ENCODE assay signal across 8 cellular contexts in genomic region chr14:21103165-21103709, GRCh38. TPM values are rescaled to one million over a fixed set of nuclear protein-coding genes. Genes with fewer than 3 reads are reported as not detected.
DNase-seq lines count a peak whose midpoint lies in the region; ATAC-seq and TF ChIP-seq lines count a peak whose summit lies in the region.

No MANE protein-coding gene starts in this region.

- intact Hi-C loops in posterior cingulate gyrus (cut with DNase I), result loop anchor here (5.0 kb wide), 1 partner anchor 421 kb away; the partner anchor contains the start of gene RNASE4

- H3K36me3 ChIP-seq in SK-N-MC (ENCODE audit: insufficient read depth, low read length) (no peaks in the 10 kb centered on the region), gastroesophageal sphincter (no peaks in the 10 kb centered on the region)

- no peak for TF ChIP-seq EP300 in gastroesophageal sphincter (IDR thresholded peaks at IDR 0.05)

- no peaks in the 10 kb centered on the region for H3K36me3 Mint-ChIP-seq in stimulated activated naive B cell treated with anti-CD40 and anti-IgM and Interleukin-4, amounts not matched to agents 10 μg/mL and 1 μg/mL and 100 μg/mL, for 72 hours

- peak; percentile 74 for DNase-seq in SIG-M5 (lab: John Stamatoyannopoulos, UW)
- DNase-seq in SIG-M5 treated with dmso at 0.1 percent for 504 hours (lab: John Stamatoyannopoulos, UW; ENCODE audit: unreplicated experiment), result no peak
- no peak for DNase-seq in SK-N-MC (ENCODE audit: low read depth, low spot score)
- no peak for DNase-seq in stimulated activated naive B cell treated with anti-CD40 and anti-IgM and Interleukin-4, amounts not matched to agents 10 μg/mL and 1 μg/mL and 100 μg/mL, for 72 hours
- no peak for DNase-seq in RPMI8226
- no peak for DNase-seq in posterior cingulate gyrus
- DNase-seq in GM19238 (ENCODE audit: insufficient read length, low spot score), result no peak

- H3K4me3 ChIP-seq in SK-N-MC, result peak overlapping the region; percentile 86
- peak overlapping the region; percentile 47 to 77 for H3K4me3 ChIP-seq in gastroesophageal sphincter

- no peak for ATAC-seq in gastroesophageal sphincter
- no peak for ATAC-seq in stimulated activated naive B cell treated with anti-CD40 and anti-IgM and Interleukin-4, amounts not matched to agents 10 μg/mL and 1 μg/mL and 100 μg/mL, for 72 hours (replicated peaks)

- no peaks in the 10 kb centered on the region for H3K27me3 ChIP-seq in gastroesophageal sphincter

- peak in 1 of 4 experiments; percentile 71 for TF ChIP-seq CTCF in gastroesophageal sphincter (IDR thresholded peaks at IDR 0.05)

- H3K4me1 ChIP-seq in gastroesophageal sphincter, result peaks cover 7 to 70% (median 31%) of the 10 kb centered on the region in 3 donors

- TF ChIP-seq POLR2A in gastroesophageal sphincter (IDR thresholded peaks at IDR 0.05), result no peak

- peak overlapping the region; percentile 94 for H3K27ac Mint-ChIP-seq in stimulated activated naive B cell treated with anti-CD40 and anti-IgM and Interleukin-4, amounts not matched to agents 10 μg/mL and 1 μg/mL and 100 μg/mL, for 72 hours

- H3K27me3 Mint-ChIP-seq in stimulated activated naive B cell treated with anti-CD40 and anti-IgM and Interleukin-4, amounts not matched to agents 10 μg/mL and 1 μg/mL and 100 μg/mL, for 72 hours, result peaks cover 7 to 25% of the 10 kb centered on the region in 2 donors

- H3K9me3 Mint-ChIP-seq in stimulated activated naive B cell treated with anti-CD40 and anti-IgM and Interleukin-4, amounts not matched to agents 10 μg/mL and 1 μg/mL and 100 μg/mL, for 72 hours, result no peaks in the 10 kb centered on the region

- H3K9me3 ChIP-seq in SK-N-MC (ENCODE audit: low read depth, low read length) (no peaks in the 10 kb centered on the region), gastroesophageal sphincter (no peaks in the 10 kb centered on the region)

- H3K27ac ChIP-seq in SK-N-MC (peak overlapping the region; percentile 95; the same call in 1 of the 2 replicates), gastroesophageal sphincter (peak overlapping the region; percentile 79 to 99 (median 98))

- peak overlapping the region; percentile 94 for H3K9ac ChIP-seq in SK-N-MC (ENCODE audit: insufficient read length)

- peaks cover 27 to 40% of the 10 kb centered on the region in 2 donors for H3K4me1 Mint-ChIP-seq in stimulated activated naive B cell treated with anti-CD40 and anti-IgM and Interleukin-4, amounts not matched to agents 10 μg/mL and 1 μg/mL and 100 μg/mL, for 72 hours

- WGBS in gastroesophageal sphincter (ENCODE audit: low coverage in 1 of 2), 2 donors, result 0 to 1% methylated on average over 8 to 15 of the region's 15 CpGs

- H3K4me3 Mint-ChIP-seq in stimulated activated naive B cell treated with anti-CD40 and anti-IgM and Interleukin-4, amounts not matched to agents 10 μg/mL and 1 μg/mL and 100 μg/mL, for 72 hours, result peak overlapping the region; percentile 81 to 88

RNA-seq across cellular contexts. Expression of gene TMEM253, which starts 2.4 kb away (rescaled TPM):
- under 1 TPM in 1 of 4 donors, not detected in 3; 0.94 TPM for total RNA-seq in gastroesophageal sphincter

RNA-seq across cellular contexts. Expression of gene ZNF219, which starts 4.8 kb away (rescaled TPM):
- total RNA-seq in gastroesophageal sphincter, result 100 to 1,000 TPM in 1 of 4 donors, 10 to 100 TPM in 3; 42.5 to 112 (median 77.4) TPM

RNA-seq across cellular contexts. Expression of gene ARHGEF40, which starts 33.1 kb away (rescaled TPM):
- total RNA-seq in gastroesophageal sphincter, result 10 to 100 TPM; 18.6 to 37.6 (median 26.8) TPM

RNA-seq across cellular contexts. Expression of gene RNASE8, which starts 45.6 kb away (rescaled TPM):
- total RNA-seq in gastroesophageal sphincter, result not detected

RNA-seq across cellular contexts. Expression of gene OR5AU1, which starts 52.6 kb away (rescaled TPM):
- total RNA-seq in gastroesophageal sphincter, result not detected
